21 cellular contexts compared by ENCODE assay signal in the genomic region with DNA sequence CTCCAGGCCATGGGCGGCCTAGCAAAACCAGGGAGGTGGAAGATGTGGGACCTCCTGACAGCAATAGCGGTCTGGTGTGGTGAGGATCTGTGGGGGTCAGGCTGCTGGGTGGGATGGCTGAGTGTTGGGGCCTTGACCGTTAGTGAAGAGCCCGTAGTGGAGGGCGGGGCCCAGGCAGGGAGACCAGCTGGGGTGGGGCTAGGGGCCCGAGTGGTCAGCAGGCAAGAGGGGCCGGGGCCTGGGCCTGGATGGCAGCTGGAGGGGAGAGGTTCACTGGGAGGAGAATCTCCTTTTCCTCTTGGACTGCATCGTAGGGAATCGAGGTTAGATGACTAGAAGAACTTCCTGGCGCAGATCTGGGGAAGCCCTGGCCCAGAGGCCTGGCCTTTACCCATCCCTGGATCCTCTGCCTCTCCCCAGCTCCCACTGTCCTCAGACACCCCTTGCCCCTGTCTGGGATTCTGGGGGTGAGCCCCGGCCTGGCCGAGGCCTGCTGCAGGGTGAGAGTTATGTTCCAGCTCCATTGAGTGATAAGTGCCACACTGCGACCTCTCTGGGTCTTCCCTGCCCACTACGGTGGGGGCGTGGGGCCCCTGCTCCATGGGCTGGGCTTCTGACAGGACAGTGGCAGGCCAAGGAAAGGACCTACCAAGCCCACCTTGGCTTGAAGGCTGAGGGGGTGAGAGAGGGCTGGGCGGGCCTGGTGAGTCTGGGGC. TPM values are rescaled to one million over a fixed set of nuclear protein-coding genes. Genes with fewer than 3 reads are reported as not detected.
DNase-seq lines count a peak whose midpoint lies in the region; ATAC-seq, FAIRE-seq and TF ChIP-seq lines count a peak whose summit lies in the region.
"Had no signal": no experiment of that assay in that cellular context is flagged by ENCODE, and none has a peak within 500 bp of the region (broad histone marks: within the 10 kb centered on the region; RNA-seq: fewer than 3 reads in every experiment).

No MANE protein-coding gene starts in this region.

- peak overlapping the region; percentile 98 for H3K18ac ChIP-seq in neuronal stem cell (ENCODE audit: low read length)

- TF ChIP-seq EP300 in A549 (IDR thresholded peaks at IDR 0.05), result no peak

- CTCF ChIA-PET in A549 (lab: Yijun Ruan, JAX), result interaction anchor here (0.8 to 19.3 kb wide), 46 partner anchors 9 to 851 kb away, joined by 3 to 833 read pairs (median 6); a partner anchor contains a TSS
- CTCF ChIA-PET in RWPE1 (lab: Yijun Ruan, JAX), result interaction anchor here (0.6 to 2.8 kb wide), 8 partner anchors 26 to 1859 kb away, joined by 3 to 20 read pairs (median 5); no protein-coding TSS in a partner anchor

- TF ChIP-seq POLR2A in A549 (IDR thresholded peaks at IDR 0.05; ENCODE audit: low read length), result no peak

- peak overlapping the region; percentile 91 for H2BK12ac ChIP-seq in neuronal stem cell (ENCODE audit: low read length)

- H3K4me2 ChIP-seq in A549 (peak overlapping the region; percentile 76), fibroblast of lung (ENCODE audit: extremely low read depth, insufficient read depth, low read length) (no peak overlapping the region), neuronal stem cell (ENCODE audit: insufficient read depth, low read length, poor library complexity, severe bottlenecking) (no peak overlapping the region)

- peak overlapping the region; percentile 15 for H2BK5ac ChIP-seq in neuronal stem cell (ENCODE audit: low read length)

- H3K14ac ChIP-seq in neuronal stem cell (ENCODE audit: low read length), result no peak overlapping the region

- FAIRE-seq in A549 (lab: Jason Lieb, UNC), result no peak
- FAIRE-seq: endometrium had no signal

- H3K79me1 ChIP-seq in neuronal stem cell (ENCODE audit: low read depth, low read length), result no peaks in the 10 kb centered on the region

- no peak for TF ChIP-seq RAD21 in A549 (conservative IDR thresholded peaks at IDR 0.05 in 1 of 2, IDR thresholded peaks at IDR 0.05 in 1 of 2)

- WGBS in A549 (ENCODE audit: missing lambda C conversion rate), result 78% methylated on average over 16 of the region's 16 CpGs
- WGBS in neuronal stem cell (ENCODE audit: extremely low coverage in 2 of 2, insufficient read length in 2 of 2, insufficient replicate concordance in 1 of 2), 2 donors, result no CpG with 5 or more reads among the region's 16 CpGs

- no peak overlapping the region for H3K4me3 ChIP-seq in A549
- H3K4me3 ChIP-seq in fibroblast of lung (replicated peaks in 1 of 4; ENCODE audit: control extremely low read depth in 1 of 4, insufficient read depth in 1 of 4, low read depth in 3 of 4, low read length in 4 of 4), result no peak overlapping the region
- H3K4me3 ChIP-seq in neuronal stem cell (ENCODE audit: low read length in 2 of 2), result no peak overlapping the region
- H3K4me3 ChIP-seq: uterus had no signal

- H4K20me1 ChIP-seq in fibroblast of lung (ENCODE audit: control insufficient read depth, extremely low read depth, insufficient read depth, low read length), result no peaks in the 10 kb centered on the region

- H2BK120ac ChIP-seq in neuronal stem cell (ENCODE audit: low read depth, low read length), result peak overlapping the region; percentile 4

- ATAC-seq in A549 (no peak), HG03432 (IDR thresholded peaks at IDR 0.05; ENCODE audit: unreplicated experiment) (no peak), HG02840 (IDR thresholded peaks at IDR 0.05; ENCODE audit: low FRiP score, unreplicated experiment) (no peak)
- ATAC-seq: activated T-helper 17 cell treated with anti-CD3 and anti-CD28 coated beads, Interleukin-2, amount 50 U/mL, for 72 hours; stimulated activated naive B cell treated with anti-CD40 and anti-IgM and Interleukin-4, amounts not matched to agents 10 μg/mL and 1 μg/mL and 100 μg/mL, for 72 hours had no signal

- peak overlapping the region; percentile 100 for H3K27ac ChIP-seq in A549
- peak overlapping the region; percentile 100 for H3K27ac ChIP-seq in RWPE1
- H3K27ac ChIP-seq in fibroblast of lung (ENCODE audit: insufficient read depth, low read length), result peak overlapping the region; percentile 35
- H3K27ac ChIP-seq in neuronal stem cell (replicated peaks; ENCODE audit: low read length), result no peak overlapping the region
- H3K27ac ChIP-seq: HL-60, uterus had no signal

- H3K23ac ChIP-seq in neuronal stem cell (ENCODE audit: low read depth, low read length, poor library complexity), result peak overlapping the region; percentile 6

- H3K9ac ChIP-seq in fibroblast of lung (ENCODE audit: insufficient read depth, low read length) (no peak overlapping the region), neuronal stem cell (ENCODE audit: low read depth, low read length, poor library complexity) (peak overlapping the region; percentile 73)

- TF ChIP-seq CTCF in A549 (IDR thresholded peaks at IDR 0.05), result no peak
- no peak for TF ChIP-seq CTCF in RWPE1 (conservative IDR thresholded peaks at IDR 0.05; ENCODE audit: low read depth)
- no peak for TF ChIP-seq CTCF in fibroblast of lung (conservative IDR thresholded peaks at IDR 0.05 in 1 of 2, IDR thresholded peaks at IDR 0.05 in 1 of 2; ENCODE audit: low read depth in 1 of 2, low read length in 2 of 2)

- peak overlapping the region; percentile 95 for H2AK5ac ChIP-seq in neuronal stem cell (ENCODE audit: low read depth, low read length)

- H3K9me3 ChIP-seq in A549, result no peaks in the 10 kb centered on the region
- H3K9me3 ChIP-seq in fibroblast of lung (ENCODE audit: control insufficient read depth, insufficient read depth, low read depth, low read length), result no peaks in the 10 kb centered on the region
- H3K9me3 ChIP-seq in neuronal stem cell (replicated peaks in 1 of 2; ENCODE audit: control insufficient read depth in 2 of 2, insufficient read depth in 1 of 2, low read depth in 1 of 2, low read length in 2 of 2), result no peaks in the 10 kb centered on the region
- H3K9me3 ChIP-seq: uterus had no signal

- H3K4ac ChIP-seq in neuronal stem cell (ENCODE audit: low read length), result peak overlapping the region; percentile 0

- H4K8ac ChIP-seq in neuronal stem cell (ENCODE audit: low read depth, low read length), result peak overlapping the region; percentile 99

- POLR2A ChIA-PET in A549 (lab: Yijun Ruan, JAX) (interaction anchor here (1.5 to 1.9 kb wide), 4 partner anchors 104 to 735 kb away, joined by 4 to 6 read pairs (median 4); no protein-coding TSS in a partner anchor), RWPE1 (lab: Yijun Ruan, JAX; ENCODE audit: low non-redundant PET) (no interaction called here)

- DNase-seq in A549 (ENCODE audit: low read depth in 1 of 2, low spot score in 1 of 2), result peak in 1 of 2 experiments; percentile 44
- DNase-seq in RWPE1 (ENCODE audit: low spot score), result no peak
- DNase-seq in fibroblast of lung (ENCODE audit: low read depth in 2 of 2), result no peak
- no peak for DNase-seq in neuronal stem cell (ENCODE audit: low spot score)
- no peak for DNase-seq in HT-29 (ENCODE audit: low spot score)
- no peak for DNase-seq in stimulated activated CD4-positive, alpha-beta T cell treated with anti-CD3 and anti-CD28 coated beads, Interleukin-1b, Interleukin-23, amount 100 ng/mL, for 48 hours
- DNase-seq: activated CD4-positive, CD25-positive, alpha-beta regulatory T cell; activated CD8-positive, alpha-beta memory T cell treated with anti-CD3 and anti-CD28 coated beads for 24 hours; CD8-positive, alpha-beta memory T cell; EL; KG1; NCI-H1105; stimulated activated naive B cell treated with anti-CD40 and anti-IgM and Interleukin-4, amounts not matched to agents 10 μg/mL and 1 μg/mL and 100 μg/mL, for 72 hours; uterus had no signal

- H2AFZ ChIP-seq in fibroblast of lung (ENCODE audit: low read length), result no peak overlapping the region
- peak overlapping the region; percentile 94 for H2AFZ ChIP-seq in neuronal stem cell (ENCODE audit: low read length)

- H3K36me3 ChIP-seq in fibroblast of lung (ENCODE audit: control insufficient read depth, insufficient read depth, low read length) (no peaks in the 10 kb centered on the region), neuronal stem cell (replicated peaks in 1 of 2; ENCODE audit: control insufficient read depth in 2 of 2, insufficient read depth in 2 of 2, low read length in 2 of 2) (no peaks in the 10 kb centered on the region)
- H3K36me3 ChIP-seq: uterus had no signal

- H3K4me1 ChIP-seq in A549 (peaks cover 69% of the 10 kb centered on the region), fibroblast of lung (ENCODE audit: control insufficient read depth, extremely low read depth, insufficient read depth, low read length) (peaks cover 28% of the 10 kb centered on the region), neuronal stem cell (ENCODE audit: control insufficient read depth in 2 of 2, insufficient read depth in 1 of 2, low read depth in 1 of 2, low read length in 2 of 2) (peaks cover 13 to 28% of the 10 kb centered on the region in 2 donors)

- H3K27me3 ChIP-seq in fibroblast of lung (ENCODE audit: control insufficient read depth, insufficient read depth, low read length), result no peaks in the 10 kb centered on the region
- peaks cover 0 to 2% (median 0%) of the 10 kb centered on the region in 3 experiments for H3K27me3 ChIP-seq in neuronal stem cell (ENCODE audit: control insufficient read depth in 3 of 3, insufficient read depth in 3 of 3, low read depth in 1 of 3, low read length in 3 of 3)
- H3K27me3 ChIP-seq: uterus had no signal

- no peaks in the 10 kb centered on the region for H3K79me2 ChIP-seq in fibroblast of lung (ENCODE audit: control insufficient read depth, insufficient read depth, low read length)

- peak overlapping the region; percentile 90 for H2BK15ac ChIP-seq in neuronal stem cell (ENCODE audit: low read length)

- peak overlapping the region; percentile 12 for H4K91ac ChIP-seq in neuronal stem cell (ENCODE audit: low read depth, low read length, poor library complexity)

TF ChIP-seq in A549, 52 proteins besides CTCF, POLR2A, EP300 and RAD21 (continues in another document):
- TF ChIP-seq, protein P1, sequence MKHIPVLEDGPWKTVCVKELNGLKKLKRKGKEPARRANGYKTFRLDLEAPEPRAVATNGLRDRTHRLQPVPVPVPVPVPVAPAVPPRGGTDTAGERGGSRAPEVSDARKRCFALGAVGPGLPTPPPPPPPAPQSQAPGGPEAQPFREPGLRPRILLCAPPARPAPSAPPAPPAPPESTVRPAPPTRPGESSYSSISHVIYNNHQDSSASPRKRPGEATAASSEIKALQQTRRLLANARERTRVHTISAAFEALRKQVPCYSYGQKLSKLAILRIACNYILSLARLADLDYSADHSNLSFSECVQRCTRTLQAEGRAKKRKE (CRISPR knock-in tag; IDR thresholded peaks at IDR 0.05; ENCODE audit: low read depth), result peak; percentile 59
- TF ChIP-seq JUNB (IDR thresholded peaks at IDR 0.05), result no peak

RNA-seq across cellular contexts. Expression of a gene that starts 47.1 kb away (rescaled TPM):
- polyA plus RNA-seq in A549 (2011; rRNA removed), result 59.8 and 63.1 TPM in 2 replicates
- 62.9 and 86.5 TPM in 2 replicates for polyA plus RNA-seq in A549 (2012; cell fraction: cytosol; rRNA removed)
- polyA plus RNA-seq in A549 (2012; cell fraction: nucleus; rRNA removed), result 87.4 and 102 TPM in 2 replicates
- polyA plus RNA-seq in A549 (2017; fragmentation: RNase III; extraction: RNeasy Plus Mini Kit Qiagen cat#74134 plus additional on column Dnase treatment), result 38.3 to 56.4 TPM (median 46.0 TPM) in 3 replicates
- polyA minus RNA-seq in A549 (2011; rRNA and poly(A)+ RNA removed), result 76.5 and 77.5 TPM in 2 replicates
- under 0.01 and 0.17 TPM in 2 replicates for total RNA-seq in fibroblast of lung
- polyA plus RNA-seq in fibroblast of lung, result 0.90 and 1.0 TPM in 2 replicates
- polyA plus RNA-seq in fibroblast of lung (2012), result 0.83 and 1.1 TPM in 2 replicates
- polyA minus RNA-seq in fibroblast of lung (ENCODE audit: low replicate concordance), result 0.89 and 1.5 TPM in 2 replicates
- polyA plus RNA-seq in neuronal stem cell (2013, experiment 1 of 2), result 0.07 TPM
- 0.07 TPM for polyA plus RNA-seq in neuronal stem cell (2013, experiment 2 of 2)
- 24.7 and 27.0 TPM in 2 replicates for total RNA-seq in HT-29 (2014; rRNA removed; shearing (Covaris generic))
- total RNA-seq: activated T-helper 17 cell treated with anti-CD3 and anti-CD28 coated beads, Interleukin-2, amount 50 U/mL, for 72 hours; CD8-positive, alpha-beta memory T cell; mesenteric fat pad; T-helper 1 cell treated with Interleukin-12 subunit alpha and Interleukin-12 subunit beta and Interleukin-4 antibody, amounts not matched to agents 30 ng/mL and 1 ng/mL, for 36 hours had no signal
- polyA plus RNA-seq: CD8-positive, alpha-beta memory T cell had no signal

Comparison
In these comparisons a context has a peak if more than half of its experiments do, and no peak if none do; other contexts are left out.
1. RNA of a gene that starts 47.1 kb away (total RNA-seq): 24.7 to 27.0 TPM in HT-29; under 0.01 to 0.17 TPM in fibroblast of lung; every median in the first group is over 10 times any median in the second.